ENCODE assay signal across 2 cellular contexts in genomic region chr1:35800167-35800889, GRCh38.
TF ChIP-seq lines count a peak whose summit lies in the region.

No MANE protein-coding gene starts in this region.

TF ChIP-seq in GM12878, 131 proteins besides CTCF, POLR2A, EP300 and RAD21:
- peak; percentile 21; the same call in 1 of the 2 replicates for TF ChIP-seq SPI1 (IDR thresholded peaks at IDR 0.05; ENCODE audit: borderline replicate concordance, insufficient read depth, low read depth, low read length)

TF ChIP-seq in HepG2, 621 proteins besides CTCF, POLR2A, EP300 and RAD21:
- peak; percentile 26; the same call in 1 of the 2 replicates for TF ChIP-seq NFE2L2 (IDR thresholded peaks at IDR 0.05; ENCODE audit: low read length)
